In genomic region chr1:8374356-8374755, GRCh38 we compare ENCODE assay signal across 11 cellular contexts. TPM values are rescaled to one million over a fixed set of nuclear protein-coding genes. Genes with fewer than 3 reads are reported as not detected.
DNase-seq lines count a peak whose midpoint lies in the region; ATAC-seq, FAIRE-seq and TF ChIP-seq lines count a peak whose summit lies in the region.
"Had no signal": no experiment of that assay in that cellular context is flagged by ENCODE, and none has a peak within 500 bp of the region (broad histone marks: within the 10 kb centered on the region; RNA-seq: fewer than 3 reads in every experiment).

No MANE protein-coding gene starts in this region.

- DNase-seq in AG10803 (ENCODE audit: low read depth) (peak; percentile 18), SK-N-SH (no peak), esophagus squamous epithelium (lab: John Stamatoyannopoulos, UW) (no peak), osteoblast (ENCODE audit: insufficient read length, low spot score, missing footprints) (no peak), SIG-M5 (lab: John Stamatoyannopoulos, UW) (no peak), COLO829 (ENCODE audit: low spot score) (no peak), D721Med (ENCODE audit: insufficient read length, low spot score) (no peak)
- no peak for DNase-seq in activated T-cell treated with anti-CD3 and anti-CD28 coated beads, Interleukin-2, amount 50 U/mL, for 4 hours
- DNase-seq: amniotic stem cell, T-helper 9 cell had no signal

- no peak overlapping the region for H3K9ac ChIP-seq in SK-N-SH

- TF ChIP-seq POLR2A in esophagus squamous epithelium (IDR thresholded peaks at IDR 0.05), result no peak

- H3K36me3 ChIP-seq in SK-N-SH (replicated peaks in 1 of 2; ENCODE audit: control insufficient read depth in 1 of 2, insufficient read depth in 2 of 2, low read length in 1 of 2) (peaks cover 0 to 11% of the 10 kb centered on the region in 2 experiments), esophagus squamous epithelium (peaks cover 0 to 45% (median 0%) of the 10 kb centered on the region in 3 donors), osteoblast (ENCODE audit: insufficient read depth, low read length) (peaks cover 9% of the 10 kb centered on the region)

- CTCF ChIA-PET in SK-N-SH (lab: Yijun Ruan, JAX), result no interaction called here

- FAIRE-seq in D721Med (lab: Jason Lieb, UNC), result no peak

- H2AFZ ChIP-seq in SK-N-SH (ENCODE audit: low read depth) (no peak overlapping the region), osteoblast (ENCODE audit: low read length) (no peak overlapping the region)

- no peak for TF ChIP-seq EP300 in SK-N-SH (IDR thresholded peaks at IDR 0.05; ENCODE audit: borderline replicate concordance in 1 of 2, low read depth in 1 of 2, low read length in 1 of 2)

- TF ChIP-seq CTCF in AG10803 (conservative IDR thresholded peaks at IDR 0.05; ENCODE audit: low read length) (no peak), SK-N-SH (IDR thresholded peaks at IDR 0.05) (no peak), esophagus squamous epithelium (IDR thresholded peaks at IDR 0.05) (no peak), osteoblast (IDR thresholded peaks at IDR 0.05; ENCODE audit: extremely low read depth, low read depth, low read length) (no peak), D721Med (IDR thresholded peaks at IDR 0.05; ENCODE audit: insufficient read depth, missing control alignments) (no peak)

- H3K4me1 ChIP-seq in SK-N-SH (ENCODE audit: control insufficient read depth in 1 of 2, insufficient read depth in 2 of 2, low read depth in 1 of 2, low read length in 1 of 2) (peaks cover 45 to 62% of the 10 kb centered on the region in 2 experiments), esophagus squamous epithelium (peaks cover 45 to 98% (median 59%) of the 10 kb centered on the region in 3 donors), osteoblast (ENCODE audit: insufficient read depth, low read length) (peaks cover 51% of the 10 kb centered on the region)

- peaks cover 8% of the 10 kb centered on the region for H3K36me3 Mint-ChIP-seq in activated T-cell treated with anti-CD3 and anti-CD28 coated beads, Interleukin-2, amount 50 U/mL, for 4 hours (ENCODE audit: insufficient read depth)

- H3K4me3 ChIP-seq in AG10803 (ENCODE audit: low read length), result no peak overlapping the region
- H3K4me3 ChIP-seq in SK-N-SH (ENCODE audit: low read depth in 2 of 2, low read length in 1 of 2), result no peak overlapping the region
- no peak overlapping the region for H3K4me3 ChIP-seq in esophagus squamous epithelium
- H3K4me3 ChIP-seq in osteoblast (ENCODE audit: insufficient read depth, low read length), result no peak overlapping the region

- H3K79me2 ChIP-seq in SK-N-SH (ENCODE audit: insufficient read depth) (peaks cover 58% of the 10 kb centered on the region; the same call in 1 of the 2 replicates), osteoblast (ENCODE audit: insufficient read depth, low read length) (peaks cover 86% of the 10 kb centered on the region)

- H3K4me2 ChIP-seq in SK-N-SH (no peak overlapping the region), osteoblast (ENCODE audit: insufficient read depth, low read length) (peak overlapping the region; percentile 58)

- H3K4me1 Mint-ChIP-seq in activated T-cell treated with anti-CD3 and anti-CD28 coated beads, Interleukin-2, amount 50 U/mL, for 4 hours (ENCODE audit: low read depth), result peaks cover 64% of the 10 kb centered on the region

- no peaks in the 10 kb centered on the region for H3K27me3 Mint-ChIP-seq in activated T-cell treated with anti-CD3 and anti-CD28 coated beads, Interleukin-2, amount 50 U/mL, for 4 hours (ENCODE audit: low read depth)

- no peak for ATAC-seq in activated T-cell treated with anti-CD3 and anti-CD28 coated beads, Interleukin-2, amount 50 U/mL, for 4 hours

- peaks cover 33% of the 10 kb centered on the region; the same call in 1 of the 2 replicates for H4K20me1 ChIP-seq in SK-N-SH (ENCODE audit: insufficient read depth)
- H4K20me1 ChIP-seq in osteoblast (ENCODE audit: insufficient read depth, low read length), result peaks cover 22% of the 10 kb centered on the region

- POLR2A ChIA-PET in SK-N-SH (lab: Yijun Ruan, JAX), result interaction anchor here (0.5 kb wide), 1 partner anchor 512 kb away, joined by 3 read pairs; no protein-coding TSS in a partner anchor

- H3F3A ChIP-seq in SK-N-SH (replicated peaks; ENCODE audit: insufficient read depth), result peaks cover 13% of the 10 kb centered on the region

- 83% methylated on average over 5 of the region's 5 CpGs for WGBS in SK-N-SH (ENCODE audit: low lambda C conversion rate)
- 65 to 82% methylated on average over 5 of the region's 5 CpGs for WGBS in esophagus squamous epithelium, 2 donors

- no peaks in the 10 kb centered on the region for H3K27me3 ChIP-seq in SK-N-SH (ENCODE audit: insufficient read depth)
- H3K27me3 ChIP-seq in esophagus squamous epithelium, result no peaks in the 10 kb centered on the region
- H3K27me3 ChIP-seq in osteoblast (ENCODE audit: insufficient read depth, low read length), result no peaks in the 10 kb centered on the region

- H3K27ac ChIP-seq in SK-N-SH (ENCODE audit: low read depth in 2 of 2, low read length in 1 of 2) (peak overlapping the region; percentile 78 to 90; a peak in 2 of 4 replicates), esophagus squamous epithelium (peak overlapping the region; percentile 73 to 90 (median 84)), osteoblast (ENCODE audit: low read depth, low read length) (peak overlapping the region; percentile 89)

- no peak for TF ChIP-seq RAD21 in SK-N-SH (IDR thresholded peaks at IDR 0.05; ENCODE audit: low read length)

- H3K4me3 Mint-ChIP-seq in activated T-cell treated with anti-CD3 and anti-CD28 coated beads, Interleukin-2, amount 50 U/mL, for 4 hours, result no peak overlapping the region

- intact Hi-C loops in esophagus squamous epithelium (cut with DNase I), result no loop called here

- no peaks in the 10 kb centered on the region for H3K9me3 ChIP-seq in SK-N-SH
- H3K9me3 ChIP-seq in esophagus squamous epithelium, result no peaks in the 10 kb centered on the region
- H3K9me3 ChIP-seq in osteoblast (ENCODE audit: low read depth, low read length), result no peaks in the 10 kb centered on the region

- no peaks in the 10 kb centered on the region for H3K9me2 ChIP-seq in SK-N-SH

- no peaks in the 10 kb centered on the region for H3K9me3 Mint-ChIP-seq in activated T-cell treated with anti-CD3 and anti-CD28 coated beads, Interleukin-2, amount 50 U/mL, for 4 hours

TF ChIP-seq in SK-N-SH, 30 proteins besides CTCF, POLR2A, EP300 and RAD21:
- no peak for TF ChIP-seq USF2 (IDR thresholded peaks at IDR 0.05; ENCODE audit: borderline replicate concordance, low read depth, low read length)
- no peak for TF ChIP-seq TAF1 (IDR thresholded peaks at IDR 0.05; ENCODE audit: borderline replicate concordance, low read depth, low read length)
- no peak for TF ChIP-seq CHD2 (IDR thresholded peaks at IDR 0.05; ENCODE audit: low read length, partially characterized antibody)
- TF ChIP-seq MEF2A (IDR thresholded peaks at IDR 0.05; ENCODE audit: borderline replicate concordance, low read depth), result no peak
- TF ChIP-seq GATA2 (CRISPR knock-in tag; IDR thresholded peaks at IDR 0.05), result no peak
- TF ChIP-seq MAX (IDR thresholded peaks at IDR 0.05; ENCODE audit: low read depth), result no peak
- no peak for TF ChIP-seq ELF1 (IDR thresholded peaks at IDR 0.05)
- TF ChIP-seq FOXJ3 (CRISPR knock-in tag; IDR thresholded peaks at IDR 0.05), result no peak
- no peak for TF ChIP-seq RFX5 (IDR thresholded peaks at IDR 0.05; ENCODE audit: low read length)
- no peak for TF ChIP-seq NFIC (IDR thresholded peaks at IDR 0.05; ENCODE audit: borderline replicate concordance)

RNA-seq across cellular contexts. Expression of gene SLC45A1, which starts 56.4 kb away (rescaled TPM):
- 1.4 and 2.5 TPM in 2 replicates for polyA plus RNA-seq in SK-N-SH (2012; rRNA removed)
- 1.1 and 2.0 TPM in 2 replicates for polyA plus RNA-seq in SK-N-SH (2012; cell fraction: cytosol; rRNA removed)
- polyA plus RNA-seq in SK-N-SH (2012; cell fraction: nucleus; rRNA removed), result 4.1 and 4.3 TPM in 2 replicates
- total RNA-seq in esophagus squamous epithelium, result 1 to 10 TPM in 2 of 4 donors, under 1 TPM in 2; 0.13 to 3.4 (median 0.81) TPM
- 1.8 and 2.4 TPM in 2 replicates for total RNA-seq in osteoblast
- total RNA-seq in activated T-cell treated with anti-CD3 and anti-CD28 coated beads, Interleukin-2, amount 50 U/mL, for 4 hours, result under 1 TPM; 0.38 to 0.61 (median 0.46) TPM
- total RNA-seq: HT1080 had no signal
